ENCODE assay signal across 5 cellular contexts in genomic region chr7:158534134-158534515, GRCh38. TPM values are rescaled to one million over a fixed set of nuclear protein-coding genes. Genes with fewer than 3 reads are reported as not detected.
DNase-seq lines count a peak whose midpoint lies in the region; FAIRE-seq and TF ChIP-seq lines count a peak whose summit lies in the region.
"Not testable (repeated sequence)": the region's sequence is repeated elsewhere in the genome, so short reads cannot be mapped to it uniquely, and the experiment has no call there.
"Had no signal": no experiment of that assay in that cellular context is flagged by ENCODE, and none has a peak within 500 bp of the region (broad histone marks: within the 10 kb centered on the region; RNA-seq: fewer than 3 reads in every experiment).

No MANE protein-coding gene starts in this region.

- not testable (repeated sequence) for H3K79me2 ChIP-seq in H1 (ENCODE audit: control insufficient read depth in 1 of 2, insufficient read depth in 2 of 2, low read length in 2 of 2)

- peak overlapping the region; percentile 95 for H3K4me2 ChIP-seq in BLaER1
- peak overlapping the region in 9 of 11 experiments; percentile 82 to 98 (median 88); a peak in 17 of 22 replicates for H3K4me2 ChIP-seq in BLaER1 treated with 17β-estradiol and CSF1 and Interleukin-3, amounts not matched to agents 10 nM and 100 nM
- not testable (repeated sequence) for H3K4me2 ChIP-seq in H1 (ENCODE audit: insufficient read depth in 1 of 2, low read depth in 2 of 2, low read length in 2 of 2); neuronal stem cell (ENCODE audit: insufficient read depth, low read length, poor library complexity, severe bottlenecking)

- H3K56ac ChIP-seq in H1 (replicated peaks; ENCODE audit: insufficient read length, low read depth, low read length): not testable (repeated sequence)

- H3K23ac ChIP-seq in H1 (ENCODE audit: insufficient read length): not testable (repeated sequence)
- H3K23ac ChIP-seq in neuronal stem cell (ENCODE audit: low read depth, low read length, poor library complexity): peak overlapping the region; percentile 17

- not testable (repeated sequence) for H2BK120ac ChIP-seq in H1 (replicated peaks; ENCODE audit: low read depth, low read length); neuronal stem cell (ENCODE audit: low read depth, low read length)

- H3K36me3 ChIP-seq in BLaER1; BLaER1 treated with 17β-estradiol and CSF1 and Interleukin-3, amounts not matched to agents 10 nM and 100 nM; H1 (ENCODE audit: control insufficient read depth in 2 of 4, insufficient read depth in 4 of 4, low read length in 3 of 4); neuronal stem cell (replicated peaks in 1 of 2; ENCODE audit: control insufficient read depth in 2 of 2, insufficient read depth in 2 of 2, low read length in 2 of 2): not testable (repeated sequence)

- DNase-seq in H1 (ENCODE audit: low read depth in 1 of 2, low spot score in 2 of 2); neuronal stem cell (ENCODE audit: low spot score): not testable (repeated sequence)

- not testable (repeated sequence) for TF ChIP-seq CTCF in H1 (IDR thresholded peaks at IDR 0.05; ENCODE audit: control extremely low read depth in 1 of 3, insufficient read depth in 1 of 3, low read depth in 1 of 3, low read length in 3 of 3)

- 0 out of 2 replicates have a peak overlapping the region, but pooled peaks have one; percentile 52 for H3K4me3 ChIP-seq in BLaER1
- H3K4me3 ChIP-seq in BLaER1 treated with 17β-estradiol and CSF1 and Interleukin-3, amounts not matched to agents 10 nM and 100 nM; H1 (ENCODE audit: extremely low read depth in 1 of 4, insufficient read depth in 2 of 4, low read depth in 3 of 4, low read length in 4 of 4); neuronal stem cell (ENCODE audit: low read length in 2 of 2): not testable (repeated sequence)

- not testable (repeated sequence) for TF ChIP-seq RAD21 in H1 (IDR thresholded peaks at IDR 0.05 in 1 of 2, conservative IDR thresholded peaks at IDR 0.05 in 1 of 2; ENCODE audit: low read depth in 2 of 2, low read length in 2 of 2)

- not testable (repeated sequence) for H2BK15ac ChIP-seq in H1 (ENCODE audit: low read length); neuronal stem cell (ENCODE audit: low read length)

- H3K4me1 ChIP-seq in BLaER1: peaks cover 99% of the 10 kb centered on the region
- H3K4me1 ChIP-seq in BLaER1 treated with 17β-estradiol and CSF1 and Interleukin-3, amounts not matched to agents 10 nM and 100 nM: peaks cover 41 to 98% (median 82%) of the 10 kb centered on the region in 10 experiments
- H3K4me1 ChIP-seq in H1 (replicated peaks in 1 of 4; ENCODE audit: control insufficient read depth in 3 of 4, insufficient read depth in 4 of 4, low read length in 3 of 4); neuronal stem cell (ENCODE audit: control insufficient read depth in 2 of 2, insufficient read depth in 1 of 2, low read depth in 1 of 2, low read length in 2 of 2): not testable (repeated sequence)

- not testable (repeated sequence) for H2BK20ac ChIP-seq in H1 (ENCODE audit: low read length)

- POLR2A ChIA-PET in H1 (lab: Charles Lee; ENCODE audit: partially characterized antibody): not testable (repeated sequence)

- not testable (repeated sequence) for H3K18ac ChIP-seq in H1 (ENCODE audit: extremely low read depth, low read length); neuronal stem cell (ENCODE audit: low read length)

- not testable (repeated sequence) for H3K27me3 ChIP-seq in BLaER1; H1 (replicated peaks in 1 of 4; ENCODE audit: control insufficient read depth in 3 of 4, extremely low read depth in 1 of 4, insufficient read depth in 3 of 4, low read length in 3 of 4); neuronal stem cell (ENCODE audit: control insufficient read depth in 3 of 3, insufficient read depth in 3 of 3, low read depth in 1 of 3, low read length in 3 of 3)
- peaks cover 0 to 33% (median 0%) of the 10 kb centered on the region in 11 experiments; a peak in 6 of 22 replicates for H3K27me3 ChIP-seq in BLaER1 treated with 17β-estradiol and CSF1 and Interleukin-3, amounts not matched to agents 10 nM and 100 nM

- H4K20me1 ChIP-seq in BLaER1; H1 (replicated peaks in 1 of 2; ENCODE audit: control insufficient read depth in 1 of 2, insufficient read depth in 2 of 2, low read length in 2 of 2): not testable (repeated sequence)
- H4K20me1 ChIP-seq in BLaER1 treated with 17β-estradiol and CSF1 and Interleukin-3, amounts not matched to agents 10 nM and 100 nM: peaks cover 0 to 13% (median 0%) of the 10 kb centered on the region in 11 experiments; a peak in 2 of 22 replicates

- H4K5ac ChIP-seq in H1 (ENCODE audit: insufficient read length, low read depth, low read length): not testable (repeated sequence)

- CTCF ChIA-PET in H1 (lab: Charles Lee; ENCODE audit: partially characterized antibody): interaction anchor here (0.9 kb wide), 1 partner anchor 147 kb away, joined by 3 read pairs; no protein-coding TSS in a partner anchor

- H3K9ac ChIP-seq in BLaER1; BLaER1 treated with 17β-estradiol and CSF1 and Interleukin-3, amounts not matched to agents 10 nM and 100 nM; H1 (replicated peaks in 1 of 4; ENCODE audit: extremely low read depth in 1 of 4, low read depth in 3 of 4, low read length in 3 of 4); neuronal stem cell (ENCODE audit: low read depth, low read length, poor library complexity): not testable (repeated sequence)

- TF ChIP-seq POLR2A in H1 (IDR thresholded peaks at IDR 0.05; ENCODE audit: control extremely low read depth in 1 of 2, low read depth in 2 of 2, low read length in 2 of 2): not testable (repeated sequence)

- H4K91ac ChIP-seq in H1 (replicated peaks; ENCODE audit: insufficient read length, low read length); neuronal stem cell (ENCODE audit: low read depth, low read length, poor library complexity): not testable (repeated sequence)

- H3K4ac ChIP-seq in H1 (replicated peaks; ENCODE audit: insufficient read length, low read depth, low read length); neuronal stem cell (ENCODE audit: low read length): not testable (repeated sequence)

- not testable (repeated sequence) for FAIRE-seq in H1 (lab: Jason Lieb, UNC)

- peak overlapping the region; percentile 21; the same call in 1 of the 2 replicates for H3K27ac ChIP-seq in BLaER1
- not testable (repeated sequence) for H3K27ac ChIP-seq in BLaER1 treated with 17β-estradiol and CSF1 and Interleukin-3, amounts not matched to agents 10 nM and 100 nM; H1 (ENCODE audit: low read depth, low read length); neuronal stem cell (replicated peaks; ENCODE audit: low read length)

- not testable (repeated sequence) for H3K23me2 ChIP-seq in H1 (ENCODE audit: low read depth, low read length)

- H2AK5ac ChIP-seq in H1 (ENCODE audit: low read depth, low read length): not testable (repeated sequence)
- H2AK5ac ChIP-seq in neuronal stem cell (ENCODE audit: low read depth, low read length): peak overlapping the region; percentile 36

- WGBS in H1 (ENCODE audit: extremely low coverage in 1 of 2, insufficient coverage in 1 of 2, insufficient read length in 1 of 2, insufficient replicate concordance in 2 of 2, low coverage in 1 of 2, low lambda C conversion rate in 2 of 2, missing lambda C conversion rate in 1 of 2), 2 experiments: 83% methylated on average over 12 of the region's 12 CpGs; no CpG with 5 or more reads in 1 of the 2 experiments
- no CpG with 5 or more reads among the region's 12 CpGs for WGBS in neuronal stem cell (ENCODE audit: extremely low coverage in 2 of 2, insufficient read length in 2 of 2, insufficient replicate concordance in 1 of 2), 2 donors

- H3K79me1 ChIP-seq in H1 (ENCODE audit: low read depth, low read length); neuronal stem cell (ENCODE audit: low read depth, low read length): not testable (repeated sequence)

- peaks cover 22% of the 10 kb centered on the region for H3K9me3 ChIP-seq in BLaER1
- peaks cover 8 to 35% (median 26%) of the 10 kb centered on the region in 11 experiments for H3K9me3 ChIP-seq in BLaER1 treated with 17β-estradiol and CSF1 and Interleukin-3, amounts not matched to agents 10 nM and 100 nM (replicated peaks in 1 of 11)
- H3K9me3 ChIP-seq in H1 (ENCODE audit: insufficient read depth in 2 of 2, low read depth in 1 of 2, low read length in 1 of 2); neuronal stem cell (replicated peaks in 1 of 2; ENCODE audit: control insufficient read depth in 2 of 2, insufficient read depth in 1 of 2, low read depth in 1 of 2, low read length in 2 of 2): not testable (repeated sequence)

- H3K14ac ChIP-seq in H1 (ENCODE audit: insufficient read length); neuronal stem cell (ENCODE audit: low read length): not testable (repeated sequence)

- not testable (repeated sequence) for TF ChIP-seq EP300 in H1 (IDR thresholded peaks at IDR 0.05; ENCODE audit: borderline replicate concordance in 1 of 2, low read depth in 2 of 2, low read length in 2 of 2)

- H2BK12ac ChIP-seq in H1 (ENCODE audit: low read depth, low read length): peak overlapping the region; percentile 35; the same call in 1 of the 2 replicates
- not testable (repeated sequence) for H2BK12ac ChIP-seq in neuronal stem cell (ENCODE audit: low read length)

- H2AFZ ChIP-seq in H1 (ENCODE audit: low read length); neuronal stem cell (ENCODE audit: low read length): not testable (repeated sequence)

- 0 out of 2 replicates have a peak overlapping the region, but pooled peaks have one; percentile 2 for H2BK5ac ChIP-seq in H1 (ENCODE audit: low read depth, low read length)
- H2BK5ac ChIP-seq in neuronal stem cell (ENCODE audit: low read length): not testable (repeated sequence)

- not testable (repeated sequence) for H4K8ac ChIP-seq in H1 (ENCODE audit: extremely low read depth, insufficient read depth, low read length); neuronal stem cell (ENCODE audit: low read depth, low read length)

RNA-seq across cellular contexts. Expression of gene PTPRN2, which starts 53.5 kb away (rescaled TPM):
- total RNA-seq in H1 (2021; fragmentation: NEBNext Ultra II Directional; extraction: Animal tissue kit (Norgen Biotek cat#: 25700)): 3.6 and 4.5 TPM in 2 replicates
- 2.6 and 4.9 TPM in 2 replicates for polyA plus RNA-seq in H1 (2011; rRNA removed)
- 3.7 TPM for polyA plus RNA-seq in H1 (2011; cell fraction: cytosol; rRNA removed)
- 5.5 TPM for polyA plus RNA-seq in H1 (2011; cell fraction: nucleus; rRNA removed)
- polyA plus RNA-seq in H1 (2012, experiment 1 of 2): 1.3 to 2.3 TPM (median 1.8 TPM) in 4 replicates
- polyA plus RNA-seq in H1 (2012, experiment 2 of 2): 1.4 TPM
- 1.4 TPM for polyA plus RNA-seq in H1 (2013, experiment 1 of 2)
- polyA plus RNA-seq in H1 (2013, experiment 2 of 2): 1.5 TPM
- 3.4 and 3.5 TPM in 2 replicates for polyA minus RNA-seq in H1 (2011; rRNA and poly(A)+ RNA removed)
- 4.8 TPM for polyA minus RNA-seq in H1 (2011; cell fraction: cytosol; rRNA and poly(A)+ RNA removed)
- polyA minus RNA-seq in H1 (2011; cell fraction: nucleus; rRNA and poly(A)+ RNA removed): 7.4 TPM
- 19.0 TPM for polyA plus RNA-seq in neuronal stem cell (2013, experiment 1 of 2)
- 20.3 TPM for polyA plus RNA-seq in neuronal stem cell (2013, experiment 2 of 2)
- total RNA-seq: G401 had no signal
